In genomic region chr20:19850190-19850533, GRCh38 we compare ENCODE assay signal across 11 cellular contexts.
DNase-seq lines count a peak whose midpoint lies in the region; ATAC-seq, FAIRE-seq and TF ChIP-seq lines count a peak whose summit lies in the region.
"Had no signal": no experiment of that assay in that cellular context is flagged by ENCODE, and none has a peak within 500 bp of the region (broad histone marks: within the 10 kb centered on the region; RNA-seq: fewer than 3 reads in every experiment).

No MANE protein-coding gene starts in this region.

- H3K18ac ChIP-seq in H1 (ENCODE audit: extremely low read depth, low read length), result no peak overlapping the region

- H3K23ac ChIP-seq in H1 (ENCODE audit: insufficient read length), result no peak overlapping the region

- no peak overlapping the region for H3K9ac ChIP-seq in H1 (replicated peaks in 1 of 4; ENCODE audit: extremely low read depth in 1 of 4, low read depth in 3 of 4, low read length in 3 of 4)

- H4K91ac ChIP-seq in H1 (replicated peaks; ENCODE audit: insufficient read length, low read length), result no peak overlapping the region

- no peak overlapping the region for H2BK15ac ChIP-seq in H1 (ENCODE audit: low read length)

- no peak for TF ChIP-seq EP300 in H1 (IDR thresholded peaks at IDR 0.05; ENCODE audit: borderline replicate concordance in 1 of 2, low read depth in 2 of 2, low read length in 2 of 2)

- no peaks in the 10 kb centered on the region; the same call in 1 of the 2 replicates for H3K23me2 ChIP-seq in H1 (ENCODE audit: low read depth, low read length)

- no peak overlapping the region for H3K27ac ChIP-seq in H1 (ENCODE audit: low read depth, low read length)
- H3K27ac ChIP-seq in skin epidermis, result peak overlapping the region in 12 of 21 experiments; percentile 2 to 77 (median 34)

- no peak overlapping the region for H2AK5ac ChIP-seq in H1 (ENCODE audit: low read depth, low read length)

- H3K79me2 ChIP-seq in H1 (ENCODE audit: control insufficient read depth in 1 of 2, insufficient read depth in 2 of 2, low read length in 2 of 2), result no peaks in the 10 kb centered on the region

- no peak for TF ChIP-seq RAD21 in H1 (IDR thresholded peaks at IDR 0.05 in 1 of 2, conservative IDR thresholded peaks at IDR 0.05 in 1 of 2; ENCODE audit: low read depth in 2 of 2, low read length in 2 of 2)

- no peaks in the 10 kb centered on the region for H3K36me3 ChIP-seq in H1 (ENCODE audit: control insufficient read depth in 2 of 4, insufficient read depth in 4 of 4, low read length in 3 of 4)

- H2BK12ac ChIP-seq in H1 (ENCODE audit: low read depth, low read length), result no peak overlapping the region

- CTCF ChIA-PET in H1 (lab: Charles Lee; ENCODE audit: partially characterized antibody), result interaction anchor here (1.2 kb wide), 1 partner anchor 144 kb away, joined by 4 read pairs; no protein-coding TSS in a partner anchor

- DNase-seq in LHCN-M2 (ENCODE audit: low read depth), result peak; percentile 80
- no peak for DNase-seq in H1 (ENCODE audit: low read depth in 1 of 2, low spot score in 2 of 2)
- peak; percentile 68 for DNase-seq in medulla oblongata (ENCODE audit: extremely low spot score)
- DNase-seq in cerebellar nuclear complex (lab: John Stamatoyannopoulos, UW), result no peak
- no peak for DNase-seq in central memory CD4-positive, alpha-beta T cell
- no peak for DNase-seq in NCI-H748 (lab: John Stamatoyannopoulos, UW; ENCODE audit: unreplicated experiment)
- DNase-seq: activated gamma-delta T cell, endodermal cell, NCI-H1048 had no signal

- H3K14ac ChIP-seq in H1 (ENCODE audit: insufficient read length), result no peak overlapping the region

- H4K20me1 ChIP-seq in H1 (replicated peaks in 1 of 2; ENCODE audit: control insufficient read depth in 1 of 2, insufficient read depth in 2 of 2, low read length in 2 of 2), result no peaks in the 10 kb centered on the region

- TF ChIP-seq CTCF in H1 (IDR thresholded peaks at IDR 0.05; ENCODE audit: control extremely low read depth in 1 of 3, insufficient read depth in 1 of 3, low read depth in 1 of 3, low read length in 3 of 3), result no peak

- H3K27me3 ChIP-seq in H1 (replicated peaks in 1 of 4; ENCODE audit: control insufficient read depth in 3 of 4, extremely low read depth in 1 of 4, insufficient read depth in 3 of 4, low read length in 3 of 4), result no peaks in the 10 kb centered on the region

- H4K5ac ChIP-seq in H1 (ENCODE audit: insufficient read length, low read depth, low read length), result no peak overlapping the region

- no peaks in the 10 kb centered on the region for H3K9me3 ChIP-seq in H1 (ENCODE audit: insufficient read depth in 2 of 2, low read depth in 1 of 2, low read length in 1 of 2)

- no peak overlapping the region for H3K4ac ChIP-seq in H1 (replicated peaks; ENCODE audit: insufficient read length, low read depth, low read length)

- no peak overlapping the region for H4K8ac ChIP-seq in H1 (ENCODE audit: extremely low read depth, insufficient read depth, low read length)

- H3K79me1 ChIP-seq in H1 (ENCODE audit: low read depth, low read length), result no peaks in the 10 kb centered on the region

- no peak for FAIRE-seq in H1 (lab: Jason Lieb, UNC)

- WGBS in H1 (ENCODE audit: extremely low coverage in 1 of 2, insufficient coverage in 1 of 2, insufficient read length in 1 of 2, insufficient replicate concordance in 2 of 2, low coverage in 1 of 2, low lambda C conversion rate in 2 of 2, missing lambda C conversion rate in 1 of 2), 2 experiments, result 81% methylated on average over 4 of the region's 4 CpGs; no CpG with 5 or more reads in 1 of the 2 experiments

- H3K56ac ChIP-seq in H1 (replicated peaks; ENCODE audit: insufficient read length, low read depth, low read length), result no peak overlapping the region

- no peak overlapping the region for H2BK120ac ChIP-seq in H1 (replicated peaks; ENCODE audit: low read depth, low read length)

- no peak overlapping the region for H2BK5ac ChIP-seq in H1 (ENCODE audit: low read depth, low read length)

- no peak for ATAC-seq in HG02870 (IDR thresholded peaks at IDR 0.05; ENCODE audit: unreplicated experiment)

- no peak overlapping the region for H2BK20ac ChIP-seq in H1 (ENCODE audit: low read length)

- H3K4me3 ChIP-seq in H1 (ENCODE audit: extremely low read depth in 1 of 4, insufficient read depth in 2 of 4, low read depth in 3 of 4, low read length in 4 of 4), result no peak overlapping the region
- no peak overlapping the region for H3K4me3 ChIP-seq in skin epidermis

- no peak for TF ChIP-seq POLR2A in H1 (IDR thresholded peaks at IDR 0.05; ENCODE audit: control extremely low read depth in 1 of 2, low read depth in 2 of 2, low read length in 2 of 2)

- peaks cover 0 to 4% (median 0%) of the 10 kb centered on the region in 4 experiments; a peak in 1 of 7 replicates for H3K4me1 ChIP-seq in H1 (replicated peaks in 1 of 4; ENCODE audit: control insufficient read depth in 3 of 4, insufficient read depth in 4 of 4, low read length in 3 of 4)

- H2AFZ ChIP-seq in H1 (ENCODE audit: low read length), result peak overlapping the region; percentile 70; the same call in 1 of the 2 replicates

- no peak overlapping the region for H3K4me2 ChIP-seq in H1 (ENCODE audit: insufficient read depth in 1 of 2, low read depth in 2 of 2, low read length in 2 of 2)

- POLR2A ChIA-PET in H1 (lab: Charles Lee; ENCODE audit: partially characterized antibody), result no interaction called here

TF ChIP-seq in H1, 55 proteins besides CTCF, POLR2A, EP300 and RAD21:
- TF ChIP-seq RNF2 (IDR thresholded peaks at IDR 0.05; ENCODE audit: borderline replicate concordance, low read depth, low read length, missing control alignments, poor library complexity, severe bottlenecking), result no peak
- no peak for TF ChIP-seq KDM1A (IDR thresholded peaks at IDR 0.05; ENCODE audit: borderline replicate concordance, low read length)
- no peak for TF ChIP-seq TAF1 (IDR thresholded peaks at IDR 0.05; ENCODE audit: low read depth, low read length)
- no peak for TF ChIP-seq BCL11A (IDR thresholded peaks at IDR 0.05; ENCODE audit: low read depth in 2 of 2, low read length in 2 of 2)

Comparison
In these comparisons a context has a peak if more than half of its experiments do, and no peak if none do; other contexts are left out.
1. DNase-seq: peak in LHCN-M2 (single experiment) and medulla oblongata (single experiment); none in H1 (0 of 2), cerebellar nuclear complex (0 of 2), central memory CD4-positive, alpha-beta T cell (single experiment) and NCI-H748 (single experiment).